In the genomic region with DNA sequence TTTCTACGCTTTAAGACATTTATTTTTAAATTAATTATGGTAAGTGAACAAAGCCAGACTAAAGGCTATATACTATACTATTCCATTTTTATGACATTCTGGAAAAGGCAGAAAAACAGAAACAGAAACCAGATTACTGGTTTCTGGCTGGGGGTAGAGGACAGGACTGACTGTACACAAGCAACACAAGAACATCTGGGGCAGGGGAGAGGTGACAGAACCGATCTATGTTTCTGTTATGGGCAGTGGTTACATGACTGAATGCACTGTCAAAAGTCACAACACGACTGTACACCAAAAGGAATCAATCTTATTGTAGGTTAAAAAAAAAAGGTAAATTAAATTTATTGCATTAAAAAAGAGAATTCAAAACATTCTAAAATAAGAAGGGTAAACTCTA, we compare ENCODE assay signal across 11 cellular contexts.
DNase-seq lines count a peak whose midpoint lies in the region; ATAC-seq and TF ChIP-seq lines count a peak whose summit lies in the region.
"Had no signal": no experiment of that assay in that cellular context is flagged by ENCODE, and none has a peak within 500 bp of the region (broad histone marks: within the 10 kb centered on the region; RNA-seq: fewer than 3 reads in every experiment).

No MANE protein-coding gene starts in this region.

- H3K9me3 ChIP-seq in CD4-positive, CD25-positive, alpha-beta regulatory T cell (ENCODE audit: control insufficient read depth in 2 of 2, low read length in 2 of 2), result no peaks in the 10 kb centered on the region
- H3K9me3 ChIP-seq in spleen, result no peaks in the 10 kb centered on the region

- in situ Hi-C loops in brain microvascular endothelial cell (cut with HindIII; ENCODE audit: low pct_ligation_motif_present, low sequenced_read_pairs), result no loop called here

- peak in 1 of 3 donors; percentile 58 for DNase-seq in CD4-positive, CD25-positive, alpha-beta regulatory T cell
- DNase-seq in spleen (no peak), GF-D8 (lab: John Stamatoyannopoulos, UW) (no peak), brain microvascular endothelial cell (no peak)
- DNase-seq: naive thymus-derived CD4-positive, alpha-beta T cell; NCI-H2171 had no signal

- no peaks in the 10 kb centered on the region for H3K27me3 ChIP-seq in CD4-positive, CD25-positive, alpha-beta regulatory T cell (ENCODE audit: control insufficient read depth, insufficient read depth, low read length)
- H3K27me3 ChIP-seq in spleen (replicated peaks in 1 of 7) (no peaks in the 10 kb centered on the region), brain microvascular endothelial cell (replicated peaks) (no peaks in the 10 kb centered on the region)

- no peaks in the 10 kb centered on the region for H3K27me3 Mint-ChIP-seq in CD4-positive, CD25-positive, alpha-beta regulatory T cell
- H3K27me3 Mint-ChIP-seq in T-helper 1 cell treated with Interleukin-12 subunit alpha and Interleukin-12 subunit beta and Interleukin-4 antibody, amounts not matched to agents 30 μg/mL and 1 μg/mL, for 36 hours (ENCODE audit: low read depth), result no peaks in the 10 kb centered on the region
- H3K27me3 Mint-ChIP-seq: naive thymus-derived CD4-positive, alpha-beta T cell; type B pancreatic cell had no signal

- no peak overlapping the region for H3K4me3 ChIP-seq in CD4-positive, CD25-positive, alpha-beta regulatory T cell (ENCODE audit: low read depth, low read length)
- H3K4me3 ChIP-seq in spleen (no peak overlapping the region), brain microvascular endothelial cell (ENCODE audit: low read depth, low read length) (no peak overlapping the region)

- no peak for TF ChIP-seq POLR2A in spleen (IDR thresholded peaks at IDR 0.05)

- H3K27ac ChIP-seq in CD4-positive, CD25-positive, alpha-beta regulatory T cell (ENCODE audit: insufficient read depth, low read length, poor library complexity, severe bottlenecking), result no peak overlapping the region
- H3K27ac ChIP-seq in spleen, result peak overlapping the region in 2 of 8 donors; percentile 6 to 9
- H3K27ac ChIP-seq in brain microvascular endothelial cell, result no peak overlapping the region

- intact Hi-C loops in spleen (cut with DNase I; ENCODE audit: low total_unique reads), result no loop called here

- peaks cover 67% of the 10 kb centered on the region for H3K36me3 Mint-ChIP-seq in CD4-positive, CD25-positive, alpha-beta regulatory T cell
- H3K36me3 Mint-ChIP-seq in T-helper 1 cell treated with Interleukin-12 subunit alpha and Interleukin-12 subunit beta and Interleukin-4 antibody, amounts not matched to agents 30 μg/mL and 1 μg/mL, for 36 hours (ENCODE audit: low read depth), result peaks cover 61% of the 10 kb centered on the region

- peaks cover 55% of the 10 kb centered on the region for H3K36me3 ChIP-seq in CD4-positive, CD25-positive, alpha-beta regulatory T cell (ENCODE audit: control insufficient read depth, insufficient read depth, low read length)
- H3K36me3 ChIP-seq in spleen, result peaks cover 0 to 97% (median 44%) of the 10 kb centered on the region in 6 donors
- H3K36me3 ChIP-seq in brain microvascular endothelial cell (replicated peaks), result peaks cover 8% of the 10 kb centered on the region

- ATAC-seq in CD4-positive, CD25-positive, alpha-beta regulatory T cell (ENCODE audit: low read depth in 2 of 2), result no peak
- peak; percentile 82 for ATAC-seq in GM18907 (IDR thresholded peaks at IDR 0.05; ENCODE audit: unreplicated experiment)
- peak; percentile 98 for ATAC-seq in HG02852 (IDR thresholded peaks at IDR 0.05; ENCODE audit: unreplicated experiment)
- no peak for ATAC-seq in GM19324 (IDR thresholded peaks at IDR 0.05; ENCODE audit: low FRiP score, unreplicated experiment)
- ATAC-seq: naive thymus-derived CD4-positive, alpha-beta T cell had no signal

- no peaks in the 10 kb centered on the region for H3K4me1 ChIP-seq in CD4-positive, CD25-positive, alpha-beta regulatory T cell (ENCODE audit: control insufficient read depth, insufficient read depth, low read length, poor library complexity, severe bottlenecking)
- peaks cover 0 to 13% (median 1%) of the 10 kb centered on the region in 6 donors for H3K4me1 ChIP-seq in spleen

- H3K4me3 Mint-ChIP-seq in CD4-positive, CD25-positive, alpha-beta regulatory T cell, result no peak overlapping the region
- H3K4me3 Mint-ChIP-seq in T-helper 1 cell treated with Interleukin-12 subunit alpha and Interleukin-12 subunit beta and Interleukin-4 antibody, amounts not matched to agents 30 μg/mL and 1 μg/mL, for 36 hours, result peak overlapping the region; percentile 12
- H3K4me3 Mint-ChIP-seq: type B pancreatic cell had no signal

- no peaks in the 10 kb centered on the region for H3K9me3 Mint-ChIP-seq in CD4-positive, CD25-positive, alpha-beta regulatory T cell
- no peaks in the 10 kb centered on the region for H3K9me3 Mint-ChIP-seq in T-helper 1 cell treated with Interleukin-12 subunit alpha and Interleukin-12 subunit beta and Interleukin-4 antibody, amounts not matched to agents 30 μg/mL and 1 μg/mL, for 36 hours
- H3K9me3 Mint-ChIP-seq: naive thymus-derived CD4-positive, alpha-beta T cell; type B pancreatic cell had no signal

- TF ChIP-seq CTCF in spleen (IDR thresholded peaks at IDR 0.05 in 8 of 11, conservative IDR thresholded peaks at IDR 0.05 in 3 of 11) (no peak), brain microvascular endothelial cell (IDR thresholded peaks at IDR 0.05; ENCODE audit: low read depth, low read length, missing control alignments) (no peak)

- WGBS in spleen, 5 donors, result 58 to 81% (median 71%) methylated on average over 3 of the region's 3 CpGs

- H3K4me1 Mint-ChIP-seq in CD4-positive, CD25-positive, alpha-beta regulatory T cell, result peaks cover 9 to 18% (median 12%) of the 10 kb centered on the region in 4 donors
- peaks cover 41% of the 10 kb centered on the region for H3K4me1 Mint-ChIP-seq in T-helper 1 cell treated with Interleukin-12 subunit alpha and Interleukin-12 subunit beta and Interleukin-4 antibody, amounts not matched to agents 30 μg/mL and 1 μg/mL, for 36 hours (ENCODE audit: low read depth)

- H3K27ac Mint-ChIP-seq in CD4-positive, CD25-positive, alpha-beta regulatory T cell, result peak overlapping the region in 2 of 3 donors; percentile 26 to 87
- H3K27ac Mint-ChIP-seq in T-helper 1 cell treated with Interleukin-12 subunit alpha and Interleukin-12 subunit beta and Interleukin-4 antibody, amounts not matched to agents 30 μg/mL and 1 μg/mL, for 36 hours, result peak overlapping the region; percentile 64
- H3K27ac Mint-ChIP-seq: type B pancreatic cell had no signal

Comparison
In these comparisons a context has a peak if more than half of its experiments do, and no peak if none do; other contexts are left out.
1. ATAC-seq: peak in GM18907 (single experiment) and HG02852 (single experiment); none in CD4-positive, CD25-positive, alpha-beta regulatory T cell (0 of 2) and GM19324 (single experiment).